9 cellular contexts compared by ENCODE assay signal in the genomic region with DNA sequence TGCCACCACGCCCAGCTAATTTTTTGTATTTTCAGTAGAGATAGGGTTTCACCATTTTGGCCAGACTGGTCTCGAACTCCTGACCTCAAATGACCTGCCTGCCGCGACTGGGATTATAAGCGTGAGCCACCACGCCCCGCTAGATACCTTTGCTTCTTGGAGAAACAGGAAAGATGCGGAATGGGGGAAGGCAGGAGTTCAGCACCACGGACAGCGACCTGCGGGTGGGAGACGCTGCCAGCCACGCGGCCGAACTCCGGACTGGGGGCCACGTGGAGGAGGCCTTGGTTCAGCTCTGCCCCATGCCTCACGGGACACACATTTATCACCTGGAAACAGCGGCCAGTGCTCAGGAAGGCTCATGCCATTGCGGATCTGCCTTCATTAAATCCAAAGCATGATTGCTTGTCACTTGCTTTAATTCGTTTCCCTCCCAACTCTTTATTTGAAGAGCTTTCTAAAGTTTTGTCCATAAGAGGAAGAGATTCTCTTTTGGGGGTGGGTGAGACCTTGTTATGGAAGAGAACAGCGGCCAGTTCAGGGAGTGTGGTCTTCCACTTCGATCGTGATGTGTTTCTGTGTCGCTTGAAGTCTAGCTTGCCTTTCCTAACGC.
DNase-seq lines count a peak whose midpoint lies in the region; ATAC-seq, FAIRE-seq and TF ChIP-seq lines count a peak whose summit lies in the region.
"Had no signal": no experiment of that assay in that cellular context is flagged by ENCODE, and none has a peak within 500 bp of the region (broad histone marks: within the 10 kb centered on the region; RNA-seq: fewer than 3 reads in every experiment).

No MANE protein-coding gene starts in this region.

- no peak overlapping the region for H3K4me3 Mint-ChIP-seq in stimulated activated naive CD8-positive, alpha-beta T cell treated with anti-CD3 and anti-CD28 coated beads, Interleukin-15, amount 100 ng/mL, for 72 hours
- H3K4me3 Mint-ChIP-seq: stimulated activated naive CD8-positive, alpha-beta T cell treated with anti-CD3 and anti-CD28 coated beads, Interleukin-15, Interleukin-2, amounts not matched to agents 100 ng/mL and 50 ng/mL, for 24 hours had no signal

- peak; percentile 50 for DNase-seq in GM10248 (ENCODE audit: extremely low spot score)
- DNase-seq in SJSA1 (ENCODE audit: low read depth in 1 of 2, low spot score in 2 of 2): peak; percentile 51 to 69
- peak; percentile 66 to 78 (median 70) for DNase-seq in body of pancreas
- DNase-seq in HepG2 (ENCODE audit: low spot score): peak; percentile 36
- peak; percentile 16 to 17 for DNase-seq in stimulated activated naive CD8-positive, alpha-beta T cell treated with anti-CD3 and anti-CD28 coated beads, Interleukin-15, amount 100 ng/mL, for 72 hours
- no peak for DNase-seq in NCI-H526 treated with DMSO at 0.1 percent for 48 hours (lab: John Stamatoyannopoulos, UW)
- DNase-seq in NCI-H1694 (lab: John Stamatoyannopoulos, UW): no peak

- no peak overlapping the region for H2AFZ ChIP-seq in HepG2 (ENCODE audit: low read length)

- in situ Hi-C loops in HepG2 (cut with HindIII; ENCODE audit: extremely low pct_ligation_motif_present, low pct_unique_long_range_greater_than_20kb): no loop called here

- FAIRE-seq in HepG2 (lab: Jason Lieb, UNC): no peak

- H3K4me1 ChIP-seq in SJSA1 (replicated peaks) (no peaks in the 10 kb centered on the region), body of pancreas (no peaks in the 10 kb centered on the region), HepG2 (ENCODE audit: insufficient read depth, low read length) (no peaks in the 10 kb centered on the region)

- 17 to 44% methylated on average over 11 to 26 of the region's 26 CpGs for WGBS in body of pancreas, 2 donors
- 33% methylated on average over 26 of the region's 26 CpGs for WGBS in HepG2 (ENCODE audit: low lambda C conversion rate)

- no peak overlapping the region for H3K9ac ChIP-seq in HepG2 (ENCODE audit: insufficient read depth, low read depth, low read length)

- ATAC-seq in body of pancreas: peak; percentile 59
- ATAC-seq in HepG2: peak; percentile 65
- ATAC-seq in stimulated activated naive CD8-positive, alpha-beta T cell treated with anti-CD3 and anti-CD28 coated beads, Interleukin-15, amount 100 ng/mL, for 72 hours: no peak
- ATAC-seq in HG02981 (IDR thresholded peaks at IDR 0.05; ENCODE audit: unreplicated experiment): no peak

- H3K36me3 ChIP-seq in SJSA1 (no peaks in the 10 kb centered on the region), body of pancreas (replicated peaks in 1 of 2; ENCODE audit: insufficient read depth in 1 of 2, low read depth in 2 of 2) (no peaks in the 10 kb centered on the region), HepG2 (replicated peaks in 1 of 2; ENCODE audit: control insufficient read depth in 1 of 2, insufficient read depth in 2 of 2, low read length in 2 of 2) (no peaks in the 10 kb centered on the region)

- H3K27ac ChIP-seq in SJSA1 (no peak overlapping the region), body of pancreas (no peak overlapping the region), HepG2 (ENCODE audit: extremely low read length, insufficient read depth, low read length) (no peak overlapping the region)

- H3K27me3 ChIP-seq in SJSA1 (replicated peaks) (peaks cover 70% of the 10 kb centered on the region), body of pancreas (no peaks in the 10 kb centered on the region), HepG2 (ENCODE audit: control insufficient read depth in 1 of 2, insufficient read depth in 2 of 2, low read length in 2 of 2) (peaks cover 10 to 20% of the 10 kb centered on the region in 2 experiments; a peak in 4 of 5 replicates)

- intact Hi-C loops in body of pancreas (cut with DNase I) (no loop called here), HepG2 (cut with micrococcal nuclease; ENCODE audit: unreplicated experiment) (no loop called here)

- peaks cover 5% of the 10 kb centered on the region; the same call in 1 of the 2 replicates for H4K20me1 ChIP-seq in HepG2 (ENCODE audit: insufficient read depth, low read length)

- no peaks in the 10 kb centered on the region for H3K79me2 ChIP-seq in HepG2 (ENCODE audit: insufficient read depth, low read length)

- POLR2A ChIA-PET in GM10248 (lab: Yijun Ruan, JAX) (no interaction called here), HepG2 (lab: Yijun Ruan, JAX) (no interaction called here)

- no peak overlapping the region for H3K4me3 ChIP-seq in SJSA1
- H3K4me3 ChIP-seq in body of pancreas: no peak overlapping the region
- no peak overlapping the region for H3K4me3 ChIP-seq in HepG2 (replicated peaks in 1 of 3; ENCODE audit: insufficient read depth in 1 of 3, low read depth in 2 of 3, low read length in 3 of 3)

- no peak for TF ChIP-seq POLR2A in body of pancreas (IDR thresholded peaks at IDR 0.05)
- no peak for TF ChIP-seq POLR2A in HepG2 (IDR thresholded peaks at IDR 0.05; ENCODE audit: insufficient read depth in 1 of 2, low read depth in 2 of 2, low read length in 2 of 2)

- no TSS peak for BruUV-seq in HepG2 (replicated peaks; lab: Mats Ljungman, UMichigan)

- TF ChIP-seq EP300 in HepG2 (IDR thresholded peaks at IDR 0.05; ENCODE audit: low read depth in 2 of 2, low read length in 2 of 2) (0 out of 4 replicates have a peak, but pooled peaks of 1 of the 2 experiments have one; percentile 35), HepG2 (CRISPR knock-in tag; IDR thresholded peaks at IDR 0.05; ENCODE audit: borderline replicate concordance) (no peak)

- no peak overlapping the region for H3K27ac Mint-ChIP-seq in stimulated activated naive CD8-positive, alpha-beta T cell treated with anti-CD3 and anti-CD28 coated beads, Interleukin-15, amount 100 ng/mL, for 72 hours
- H3K27ac Mint-ChIP-seq: stimulated activated naive CD8-positive, alpha-beta T cell treated with anti-CD3 and anti-CD28 coated beads, Interleukin-15, Interleukin-2, amounts not matched to agents 100 ng/mL and 50 ng/mL, for 24 hours had no signal

- no peak for TF ChIP-seq RAD21 in HepG2 (CRISPR knock-in tag; IDR thresholded peaks at IDR 0.05)

- peaks cover 61% of the 10 kb centered on the region for H3K27me3 Mint-ChIP-seq in stimulated activated naive CD8-positive, alpha-beta T cell treated with anti-CD3 and anti-CD28 coated beads, Interleukin-15, amount 100 ng/mL, for 72 hours

- H3K9me3 ChIP-seq in SJSA1 (replicated peaks) (no peaks in the 10 kb centered on the region), body of pancreas (no peaks in the 10 kb centered on the region), HepG2 (ENCODE audit: low read length) (no peaks in the 10 kb centered on the region)

- no peaks in the 10 kb centered on the region for H3K9me3 Mint-ChIP-seq in stimulated activated naive CD8-positive, alpha-beta T cell treated with anti-CD3 and anti-CD28 coated beads, Interleukin-15, amount 100 ng/mL, for 72 hours
- H3K9me3 Mint-ChIP-seq: stimulated activated naive CD8-positive, alpha-beta T cell treated with anti-CD3 and anti-CD28 coated beads, Interleukin-15, Interleukin-2, amounts not matched to agents 100 ng/mL and 50 ng/mL, for 24 hours had no signal

- TF ChIP-seq CTCF in GM10248 (IDR thresholded peaks at IDR 0.05; ENCODE audit: control extremely low read depth, extremely low read depth, low read depth, missing control alignments) (no peak), body of pancreas (IDR thresholded peaks at IDR 0.05) (no peak), HepG2 (CRISPR knock-in tag; IDR thresholded peaks at IDR 0.05) (no peak)

- no peak overlapping the region for H3K4me2 ChIP-seq in HepG2 (ENCODE audit: low read depth, low read length)

- CTCF ChIA-PET in GM10248 (lab: Yijun Ruan, JAX) (no interaction called here), HepG2 (lab: Yijun Ruan, JAX; ENCODE audit: low intra/inter-chr PET ratio, low total read pairs) (no interaction called here)

- H3K4me1 Mint-ChIP-seq in stimulated activated naive CD8-positive, alpha-beta T cell treated with anti-CD3 and anti-CD28 coated beads, Interleukin-15, amount 100 ng/mL, for 72 hours: no peaks in the 10 kb centered on the region

TF ChIP-seq in HepG2, 621 proteins besides CTCF, POLR2A, EP300 and RAD21 (continues in another document):
- TF ChIP-seq ZNF3 (CRISPR knock-in tag; IDR thresholded peaks at IDR 0.05) (no peak), NFE2L1 (CRISPR knock-in tag; IDR thresholded peaks at IDR 0.05; ENCODE audit: borderline replicate concordance) (no peak), POLR2AphosphoS2 (IDR thresholded peaks at IDR 0.05; ENCODE audit: low read depth, low read length) (no peak), PHF21A (CRISPR knock-in tag; IDR thresholded peaks at IDR 0.05) (no peak), SMAD9 (CRISPR knock-in tag; IDR thresholded peaks at IDR 0.05) (peak; percentile 88), ZSCAN25 (CRISPR knock-in tag; IDR thresholded peaks at IDR 0.05) (peak; percentile 80; the same call in 1 of the 2 replicates), MAF1 (CRISPR knock-in tag; IDR thresholded peaks at IDR 0.05; ENCODE audit: borderline replicate concordance) (peak; percentile 96; the same call in 1 of the 2 replicates), ZNF101 (CRISPR knock-in tag; IDR thresholded peaks at IDR 0.05; ENCODE audit: borderline replicate concordance, low read depth) (no peak), ZNF33A (CRISPR knock-in tag; IDR thresholded peaks at IDR 0.05; ENCODE audit: borderline replicate concordance) (no peak), ZNF563 (CRISPR knock-in tag; IDR thresholded peaks at IDR 0.05) (peak; percentile 94), ZNF33B (CRISPR knock-in tag; IDR thresholded peaks at IDR 0.05) (peak; percentile 84; the same call in 1 of the 2 replicates), REPIN1 (CRISPR knock-in tag; IDR thresholded peaks at IDR 0.05; ENCODE audit: borderline replicate concordance, low read depth) (peak; percentile 84)
- TF ChIP-seq, protein P1, sequence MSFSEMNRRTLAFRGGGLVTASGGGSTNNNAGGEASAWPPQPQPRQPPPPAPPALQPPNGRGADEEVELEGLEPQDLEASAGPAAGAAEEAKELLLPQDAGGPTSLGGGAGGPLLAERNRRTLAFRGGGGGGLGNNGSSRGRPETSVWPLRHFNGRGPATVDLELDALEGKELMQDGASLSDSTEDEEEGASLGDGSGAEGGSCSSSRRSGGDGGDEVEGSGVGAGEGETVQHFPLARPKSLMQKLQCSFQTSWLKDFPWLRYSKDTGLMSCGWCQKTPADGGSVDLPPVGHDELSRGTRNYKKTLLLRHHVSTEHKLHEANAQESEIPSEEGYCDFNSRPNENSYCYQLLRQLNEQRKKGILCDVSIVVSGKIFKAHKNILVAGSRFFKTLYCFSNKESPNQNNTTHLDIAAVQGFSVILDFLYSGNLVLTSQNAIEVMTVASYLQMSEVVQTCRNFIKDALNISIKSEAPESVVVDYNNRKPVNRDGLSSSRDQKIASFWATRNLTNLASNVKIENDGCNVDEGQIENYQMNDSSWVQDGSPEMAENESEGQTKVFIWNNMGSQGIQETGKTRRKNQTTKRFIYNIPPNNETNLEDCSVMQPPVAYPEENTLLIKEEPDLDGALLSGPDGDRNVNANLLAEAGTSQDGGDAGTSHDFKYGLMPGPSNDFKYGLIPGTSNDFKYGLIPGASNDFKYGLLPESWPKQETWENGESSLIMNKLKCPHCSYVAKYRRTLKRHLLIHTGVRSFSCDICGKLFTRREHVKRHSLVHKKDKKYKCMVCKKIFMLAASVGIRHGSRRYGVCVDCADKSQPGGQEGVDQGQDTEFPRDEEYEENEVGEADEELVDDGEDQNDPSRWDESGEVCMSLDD (CRISPR knock-in tag; IDR thresholded peaks at IDR 0.05; ENCODE audit: borderline replicate concordance): peak; percentile 79; the same call in 1 of the 2 replicates

Comparison
In these comparisons a context has a peak if more than half of its experiments do, and no peak if none do; other contexts are left out.
1. DNase-seq: peak in GM10248 (single experiment), SJSA1 (2 of 2), body of pancreas (4 of 4), HepG2 (single experiment) and stimulated activated naive CD8-positive, alpha-beta T cell treated with anti-CD3 and anti-CD28 coated beads, Interleukin-15, amount 100 ng/mL, for 72 hours (2 of 2); none in NCI-H526 treated with DMSO at 0.1 percent for 48 hours (single experiment) and NCI-H1694 (single experiment).
2. ATAC-seq: peak in body of pancreas (single experiment) and HepG2 (single experiment); none in stimulated activated naive CD8-positive, alpha-beta T cell treated with anti-CD3 and anti-CD28 coated beads, Interleukin-15, amount 100 ng/mL, for 72 hours (single experiment) and HG02981 (single experiment).